ENCODE assay signal across 18 cellular contexts in genomic region chr20:52275243-52275817, GRCh38.
A peak's percentile ranks its signal among the peaks of the same experiment; 100 is the strongest.
DNase-seq lines count a peak whose midpoint lies in the region; ATAC-seq and TF ChIP-seq lines count a peak whose summit lies in the region.
"Had no signal": no experiment of that assay in that cellular context is flagged by ENCODE, and none has a peak within 500 bp of the region (broad histone marks: within the 10 kb centered on the region; RNA-seq: fewer than 3 reads in every experiment).

No MANE protein-coding gene starts in this region.

- H3K27me3 ChIP-seq in Panc1 (ENCODE audit: control insufficient read depth, insufficient read depth, low read length), result no peaks in the 10 kb centered on the region; the same call in 1 of the 2 replicates

- H3K27me3 Mint-ChIP-seq in osteocyte (ENCODE audit: unreplicated experiment), result peaks cover 11% of the 10 kb centered on the region

- no peaks in the 10 kb centered on the region for H3K36me3 Mint-ChIP-seq in osteocyte (ENCODE audit: unreplicated experiment)

- no peaks in the 10 kb centered on the region for H3K9me3 Mint-ChIP-seq in osteocyte (ENCODE audit: unreplicated experiment)
- H3K9me3 Mint-ChIP-seq: CD4-positive, alpha-beta T cell had no signal

- in situ Hi-C loops in Panc1 (cut with HindIII; ENCODE audit: low pct_unique_long_range_greater_than_20kb, low sequenced_read_pairs), result no loop called here

- CTCF ChIA-PET in Panc1 (lab: Charles Lee), result no interaction called here

- no peaks in the 10 kb centered on the region for H3K4me1 Mint-ChIP-seq in osteocyte (ENCODE audit: unreplicated experiment)
- H3K4me1 Mint-ChIP-seq: B cell had no signal

- H3K4me3 ChIP-seq in Panc1 (ENCODE audit: low read depth in 2 of 2, low read length in 2 of 2), result no peak overlapping the region
- H3K4me3 ChIP-seq: A549, SJSA1 had no signal

- POLR2A ChIA-PET in Panc1 (lab: Charles Lee), result no interaction called here

- H3K4me1 ChIP-seq in Panc1 (ENCODE audit: control insufficient read depth, insufficient read depth, low read length), result no peaks in the 10 kb centered on the region
- H3K4me1 ChIP-seq: A549 had no signal

- H3K27ac ChIP-seq in Panc1 (ENCODE audit: low read length), result peak overlapping the region; percentile 72; the same call in 1 of the 2 replicates
- H3K27ac ChIP-seq: A549, RWPE1, SJSA1 had no signal

- BruUV-seq in Panc1 (replicated peaks; lab: Mats Ljungman, UMichigan), result no TSS peak

- no peak for TF ChIP-seq CTCF in Panc1 (IDR thresholded peaks at IDR 0.05)
- TF ChIP-seq CTCF in osteocyte (IDR thresholded peaks at IDR 0.05), result no peak

- DNase-seq in Ammon's horn (ENCODE audit: low spot score) (peak; percentile 4), Panc1 (ENCODE audit: low read depth, low spot score) (no peak), left kidney (ENCODE audit: low read depth, low spot score) (peak; percentile 60), pons (ENCODE audit: low spot score) (peak; percentile 28), ureter (ENCODE audit: low spot score) (no peak), DMS 273 (lab: John Stamatoyannopoulos, UW; ENCODE audit: unreplicated experiment) (no peak), osteocyte (ENCODE audit: extremely low spot score, unreplicated experiment) (no peak)
- DNase-seq in activated CD4-positive, alpha-beta T cell treated with anti-CD3 and anti-CD28 coated beads for 1 hour, result no peak
- DNase-seq: CD4-positive, alpha-beta T cell; H7; MM.1S; NCI-H1105 treated with DMSO at 0.1 percent for 48 hours; NCI-H2029 treated with DMSO at 0.1 percent for 48 hours; NCI-H510A treated with DMSO at 0.1 percent for 48 hours had no signal

- H3K27ac Mint-ChIP-seq in osteocyte (ENCODE audit: unreplicated experiment), result no peak overlapping the region
- H3K27ac Mint-ChIP-seq: B cell; CD4-positive, alpha-beta T cell had no signal

- no peak for ATAC-seq in Panc1
- ATAC-seq: A549 had no signal

- intact Hi-C loops in Panc1 (cut with micrococcal nuclease; ENCODE audit: unreplicated experiment), result no loop called here

- no peaks in the 10 kb centered on the region for H3K36me3 ChIP-seq in Panc1 (ENCODE audit: control insufficient read depth, insufficient read depth, low read length)
- H3K36me3 ChIP-seq: SJSA1 had no signal

- H3K9me3 ChIP-seq in Panc1 (ENCODE audit: control insufficient read depth, insufficient read depth, low read depth, low read length), result no peaks in the 10 kb centered on the region
- H3K9me3 ChIP-seq: A549, SJSA1 had no signal

- no peak overlapping the region for H3K4me3 Mint-ChIP-seq in osteocyte (ENCODE audit: unreplicated experiment)
- H3K4me3 Mint-ChIP-seq: B cell; CD4-positive, alpha-beta T cell had no signal

Comparison
In these comparisons a context has a peak if more than half of its experiments do, and no peak if none do; other contexts are left out.
1. DNase-seq: peak in Ammon's horn (single experiment), left kidney (single experiment) and pons (single experiment); none in Panc1 (single experiment), ureter (single experiment), activated CD4-positive, alpha-beta T cell treated with anti-CD3 and anti-CD28 coated beads for 1 hour (single experiment), DMS 273 (single experiment) and osteocyte (single experiment).